In genomic region chr13:37679043-37679442, GRCh38 we compare ENCODE assay signal across 31 cellular contexts.
DNase-seq lines count a peak whose midpoint lies in the region; FAIRE-seq and TF ChIP-seq lines count a peak whose summit lies in the region.
"Had no signal": no experiment of that assay in that cellular context is flagged by ENCODE, and none has a peak within 500 bp of the region (broad histone marks: within the 10 kb centered on the region; RNA-seq: fewer than 3 reads in every experiment).

No MANE protein-coding gene starts in this region.

- TF ChIP-seq CTCF in HEK293 (tag by site-specific recombination; IDR thresholded peaks at IDR 0.05), result no peak
- TF ChIP-seq CTCF in astrocyte (IDR thresholded peaks at IDR 0.05; ENCODE audit: insufficient read depth, low read depth, low read length), result peak; percentile 24
- peak; percentile 32 for TF ChIP-seq CTCF in fibroblast of mammary gland (conservative IDR thresholded peaks at IDR 0.05; ENCODE audit: control insufficient read depth, insufficient read depth, low read depth, low read length)
- peak; percentile 38 for TF ChIP-seq CTCF in progenitor cell of endocrine pancreas (IDR thresholded peaks at IDR 0.05; ENCODE audit: unreplicated experiment)
- no peak; the same call in 1 of the 2 replicates for TF ChIP-seq CTCF in PC-9 (conservative IDR thresholded peaks at IDR 0.05)

- no peak overlapping the region for H3K4me3 ChIP-seq in HEK293 (ENCODE audit: low read depth, low read length)
- H3K4me3 ChIP-seq in astrocyte (ENCODE audit: insufficient read depth, low read depth, low read length), result no peak overlapping the region
- no peak overlapping the region for H3K4me3 ChIP-seq in fibroblast of mammary gland (ENCODE audit: control insufficient read depth, low read depth, low read length)
- no peak overlapping the region for H3K4me3 ChIP-seq in PC-9
- H3K4me3 ChIP-seq: coronary artery, GM23338, left ventricle myocardium inferior had no signal

- no peak overlapping the region for H3K4me3 Mint-ChIP-seq in astrocyte (ENCODE audit: unreplicated experiment)
- no peak overlapping the region for H3K4me3 Mint-ChIP-seq in progenitor cell of endocrine pancreas (ENCODE audit: low read depth)
- H3K4me3 Mint-ChIP-seq: B cell; brain; effector memory CD8-positive, alpha-beta T cell; GM23338; IgD-negative memory B cell; naive B cell; stimulated activated naive CD8-positive, alpha-beta T cell treated with anti-CD3 and anti-CD28 coated beads, Interleukin-15, amount 100 ng/mL, for 72 hours had no signal

- H3K4me1 ChIP-seq in HEK293 (ENCODE audit: control insufficient read depth, insufficient read depth, low read length), result peaks cover 6% of the 10 kb centered on the region; the same call in 1 of the 2 replicates
- peaks cover 23% of the 10 kb centered on the region for H3K4me1 ChIP-seq in astrocyte (ENCODE audit: insufficient read depth, low read length)
- no peaks in the 10 kb centered on the region for H3K4me1 ChIP-seq in PC-9 (replicated peaks; ENCODE audit: insufficient read depth)
- H3K4me1 ChIP-seq: left ventricle myocardium inferior had no signal

- H3K9me2 ChIP-seq in PC-9 (ENCODE audit: insufficient read depth), result no peaks in the 10 kb centered on the region

- no peak for FAIRE-seq in astrocyte (lab: Jason Lieb, UNC)
- FAIRE-seq: GM12892 had no signal

- H3K27me3 ChIP-seq in astrocyte (ENCODE audit: insufficient read depth, low read length) (no peaks in the 10 kb centered on the region), PC-9 (ENCODE audit: insufficient read depth, low read depth) (no peaks in the 10 kb centered on the region)

- H3K4me1 Mint-ChIP-seq in astrocyte (ENCODE audit: low read depth, unreplicated experiment) (peaks cover 14% of the 10 kb centered on the region), progenitor cell of endocrine pancreas (ENCODE audit: low read depth) (peaks cover 30% of the 10 kb centered on the region)
- H3K4me1 Mint-ChIP-seq: B cell; GM23338; IgD-negative memory B cell; naive B cell; stimulated activated naive CD8-positive, alpha-beta T cell treated with anti-CD3 and anti-CD28 coated beads, Interleukin-15, amount 100 ng/mL, for 72 hours had no signal

- H3K27me3 Mint-ChIP-seq in astrocyte (ENCODE audit: low read depth, unreplicated experiment) (no peaks in the 10 kb centered on the region), progenitor cell of endocrine pancreas (no peaks in the 10 kb centered on the region)
- H3K27me3 Mint-ChIP-seq: B cell; brain; effector memory CD8-positive, alpha-beta T cell; IgD-negative memory B cell; naive B cell; stimulated activated naive CD8-positive, alpha-beta T cell treated with anti-CD3 and anti-CD28 coated beads, Interleukin-15, amount 100 ng/mL, for 72 hours had no signal

- H3K9me3 Mint-ChIP-seq in astrocyte (ENCODE audit: unreplicated experiment), result no peaks in the 10 kb centered on the region
- no peaks in the 10 kb centered on the region for H3K9me3 Mint-ChIP-seq in progenitor cell of endocrine pancreas (ENCODE audit: low read depth)
- H3K9me3 Mint-ChIP-seq: brain; GM23338; IgD-negative memory B cell; naive B cell; stimulated activated naive CD8-positive, alpha-beta T cell treated with anti-CD3 and anti-CD28 coated beads, Interleukin-15, amount 100 ng/mL, for 72 hours had no signal

- H3K27ac Mint-ChIP-seq in astrocyte (ENCODE audit: unreplicated experiment), result no peak overlapping the region
- H3K27ac Mint-ChIP-seq in progenitor cell of endocrine pancreas, result no peak overlapping the region
- H3K27ac Mint-ChIP-seq: B cell; brain; effector memory CD8-positive, alpha-beta T cell; GM23338; IgD-negative memory B cell; naive B cell; stimulated activated naive CD8-positive, alpha-beta T cell treated with anti-CD3 and anti-CD28 coated beads, Interleukin-15, amount 100 ng/mL, for 72 hours had no signal

- BruUV-seq in PC-9 (replicated peaks; lab: Mats Ljungman, UMichigan), result no TSS peak

- intact Hi-C loops in PC-9 (cut with micrococcal nuclease; ENCODE audit: unreplicated experiment), result no loop called here

- H3F3A ChIP-seq in PC-9 (ENCODE audit: insufficient read depth, low read depth), result no peaks in the 10 kb centered on the region

- H4K20me1 ChIP-seq in astrocyte (ENCODE audit: insufficient read depth, low read length) (no peaks in the 10 kb centered on the region), PC-9 (ENCODE audit: insufficient read depth) (no peaks in the 10 kb centered on the region)

- H3K36me3 Mint-ChIP-seq in astrocyte (ENCODE audit: low read depth, unreplicated experiment) (no peaks in the 10 kb centered on the region), progenitor cell of endocrine pancreas (ENCODE audit: insufficient read depth) (peaks cover 1% of the 10 kb centered on the region)
- H3K36me3 Mint-ChIP-seq: IgD-negative memory B cell, naive B cell had no signal

- H3K36me3 ChIP-seq in HEK293 (ENCODE audit: control insufficient read depth in 2 of 2, insufficient read depth in 1 of 2, low read length in 2 of 2), result no peaks in the 10 kb centered on the region
- H3K36me3 ChIP-seq in astrocyte (ENCODE audit: insufficient read depth, low read length), result no peaks in the 10 kb centered on the region
- H3K36me3 ChIP-seq in PC-9 (ENCODE audit: low read depth), result no peaks in the 10 kb centered on the region
- H3K36me3 ChIP-seq: left ventricle myocardium inferior had no signal

- H3K9me3 ChIP-seq in HEK293 (ENCODE audit: control insufficient read depth, insufficient read depth, low read depth, low read length) (no peaks in the 10 kb centered on the region), astrocyte (ENCODE audit: insufficient read depth, low read depth, low read length) (no peaks in the 10 kb centered on the region), PC-9 (ENCODE audit: insufficient read depth, low read depth) (no peaks in the 10 kb centered on the region)
- H3K9me3 ChIP-seq: left ventricle myocardium inferior had no signal

- H3K27ac ChIP-seq in HEK293 (ENCODE audit: extremely low read depth, low read depth, low read length) (no peak overlapping the region), astrocyte (ENCODE audit: low read depth, low read length) (no peak overlapping the region), PC-9 (no peak overlapping the region)
- H3K27ac ChIP-seq: coronary artery, left ventricle myocardium inferior had no signal

- H3K9ac ChIP-seq in astrocyte (ENCODE audit: low read length), result no peak overlapping the region

- H3K4me2 ChIP-seq in astrocyte (ENCODE audit: low read length) (no peak overlapping the region), PC-9 (no peak overlapping the region)
- H3K4me2 ChIP-seq: GM23338 had no signal

- no peak overlapping the region for H2AFZ ChIP-seq in astrocyte (ENCODE audit: low read depth, low read length)
- H2AFZ ChIP-seq in PC-9, result no peak overlapping the region
- H2AFZ ChIP-seq: GM23338 had no signal

- no peak for DNase-seq in astrocyte (ENCODE audit: low read depth)
- no peak for DNase-seq in fibroblast of mammary gland (ENCODE audit: low read depth)
- DNase-seq in progenitor cell of endocrine pancreas (ENCODE audit: low spot score, unreplicated experiment), result no peak
- DNase-seq in stimulated activated CD4-positive, alpha-beta T cell treated with anti-CD3 and anti-CD28 coated beads, Interleukin-12 subunit alpha, Interleukin-12 subunit beta, amount 100 ng/mL, for 4 hours, result no peak
- no peak for DNase-seq in T-helper 9 cell
- DNase-seq in activated CD4-positive, CD25-positive, alpha-beta regulatory T cell (lab: John Stamatoyannopoulos, UW), result no peak
- DNase-seq in PC-9, result no peak
- DNase-seq: activated naive CD4-positive, alpha-beta T cell; activated T-cell treated with anti-CD3 and anti-CD28 coated beads, Interleukin-2, amount 50 U/mL, for 48 hours; DMS153; effector memory CD8-positive, alpha-beta T cell; hypothalamus; left ventricle myocardium inferior; naive B cell; NCI-H1092 treated with DMSO at 0.1 percent for 48 hours; NCI-H187 treated with DMSO at 0.1 percent for 48 hours; NCI-H524 treated with DMSO at 0.1 percent for 48 hours; NK-92 treated with Interleukin-12 subunit alpha and Interleukin-12 subunit beta, amount 100 ng/mL, for 24 hours; occipital lobe; SIG-M5; small intestine; stimulated activated CD4-positive, alpha-beta T cell treated with anti-CD3 and anti-CD28 coated beads, Interleukin-1b, Interleukin-23, amount 100 ng/mL, for 48 hours; stimulated activated CD8-positive, alpha-beta memory T cell treated with anti-CD3 and anti-CD28 coated beads, Interleukin-4, amount 100 ng/mL, for 48 hours; stimulated activated naive CD8-positive, alpha-beta T cell treated with anti-CD3 and anti-CD28 coated beads, Interleukin-15, amount 100 ng/mL, for 72 hours had no signal

- CTCF ChIA-PET in HEK293 (lab: Yijun Ruan, JAX), result no interaction called here
- CTCF ChIA-PET in PC-9 (lab: Charles Lee), result no interaction called here

- H3K79me2 ChIP-seq in astrocyte (ENCODE audit: insufficient read depth, low read length), result no peaks in the 10 kb centered on the region
- H3K79me2 ChIP-seq in PC-9 (ENCODE audit: low read depth), result no peaks in the 10 kb centered on the region

- POLR2A ChIA-PET in HEK293 (lab: Yijun Ruan, JAX) (no interaction called here), PC-9 (lab: Charles Lee; ENCODE audit: unreplicated experiment) (no interaction called here)

TF ChIP-seq in HEK293, 187 proteins besides CTCF, POLR2A, EP300 and RAD21:
- no peak for TF ChIP-seq GLIS1 (tag by site-specific recombination; IDR thresholded peaks at IDR 0.05)
- TF ChIP-seq ZNF776 (tag by site-specific recombination; IDR thresholded peaks at IDR 0.05; ENCODE audit: borderline replicate concordance), result no peak
- no peak for TF ChIP-seq ZNF624 (tag by site-specific recombination; IDR thresholded peaks at IDR 0.05)
- no peak for TF ChIP-seq ZNF449 (tag by site-specific recombination; IDR thresholded peaks at IDR 0.05)
- TF ChIP-seq ZNF10 (tag by site-specific recombination; IDR thresholded peaks at IDR 0.05), result no peak
- peak; percentile 47 for TF ChIP-seq ZNF660 (tag by site-specific recombination; IDR thresholded peaks at IDR 0.05)

Comparison
In these comparisons a context has a peak if more than half of its experiments do, and no peak if none do; other contexts are left out.
1. CTCF ChIP-seq: peak in astrocyte (single experiment), fibroblast of mammary gland (single experiment) and progenitor cell of endocrine pancreas (single experiment); none in HEK293 (single experiment) and PC-9 (single experiment).